10 cellular contexts compared by ENCODE assay signal in the genomic region with DNA sequence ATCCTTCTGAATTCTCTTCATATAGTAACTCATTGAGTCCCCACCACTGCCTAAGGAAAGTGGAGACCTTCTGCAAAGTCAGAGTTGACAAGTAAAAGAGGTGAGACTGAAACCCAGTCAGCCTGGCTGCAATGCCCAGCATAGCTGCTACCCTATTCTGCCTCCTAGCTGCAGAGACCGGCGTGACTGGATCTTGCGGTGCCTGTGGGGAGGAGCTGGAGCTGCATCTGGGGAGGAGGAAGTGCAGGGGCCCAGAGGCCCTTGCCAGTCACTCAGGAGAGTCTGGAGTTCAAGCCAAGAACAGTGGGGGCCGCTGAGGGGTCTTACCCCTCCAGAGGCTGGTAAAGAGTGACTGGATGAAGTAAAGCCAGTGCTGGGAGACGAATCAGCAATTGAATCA. TPM values are rescaled to one million over a fixed set of nuclear protein-coding genes. Genes with fewer than 3 reads are reported as not detected.
DNase-seq lines count a peak whose midpoint lies in the region; ATAC-seq and TF ChIP-seq lines count a peak whose summit lies in the region.
"Had no signal": no experiment of that assay in that cellular context is flagged by ENCODE, and none has a peak within 500 bp of the region (broad histone marks: within the 10 kb centered on the region; RNA-seq: fewer than 3 reads in every experiment).

No MANE protein-coding gene starts in this region.

- peaks cover 6% of the 10 kb centered on the region for H3K9me3 Mint-ChIP-seq in neural progenitor cell
- H3K9me3 Mint-ChIP-seq: dendritic cell treated with granulocyte-macrophage colony-stimulating factor and Interleukin-4, amounts not matched to agents 40 ng/mL and 50 ng/mL, for 4 days had no signal

- TF ChIP-seq CTCF in DOHH2 (IDR thresholded peaks at IDR 0.05; ENCODE audit: low read depth, low read length, poor library complexity, severe bottlenecking) (peak; percentile 22), astrocyte of the spinal cord (IDR thresholded peaks at IDR 0.05; ENCODE audit: low read depth, low read length) (peak; percentile 34), neural progenitor cell (IDR thresholded peaks at IDR 0.05) (peak; percentile 67), lower leg skin (IDR thresholded peaks at IDR 0.05) (no peak)

- DNase-seq in HuH-7.5 (ENCODE audit: low spot score), result peak; percentile 20
- DNase-seq in astrocyte of the spinal cord (ENCODE audit: low read depth, low spot score), result no peak
- DNase-seq in neural progenitor cell (ENCODE audit: low spot score), result peak; percentile 73
- DNase-seq in effector CD4-positive, alpha-beta T cell, result no peak
- DNase-seq in lower leg skin (ENCODE audit: low spot score in 2 of 2), result no peak
- DNase-seq: NCI-H187 had no signal

- H3K9me3 ChIP-seq in DOHH2 (ENCODE audit: control insufficient read depth, insufficient read depth, low read length) (no peaks in the 10 kb centered on the region), neural progenitor cell (ENCODE audit: low read depth) (no peaks in the 10 kb centered on the region)

- no peak overlapping the region for H3K27ac ChIP-seq in DOHH2 (ENCODE audit: low read depth, low read length)
- H3K27ac ChIP-seq in neural progenitor cell, result no peak overlapping the region

- no peaks in the 10 kb centered on the region for H3K9me2 ChIP-seq in DOHH2 (replicated peaks; ENCODE audit: control insufficient read depth, low read length)

- H3K4me3 ChIP-seq in DOHH2 (ENCODE audit: low read length) (no peak overlapping the region), astrocyte of the spinal cord (ENCODE audit: low read depth, low read length) (no peak overlapping the region), neural progenitor cell (no peak overlapping the region), lower leg skin (ENCODE audit: low read depth, poor library complexity, severe bottlenecking) (no peak overlapping the region)

- no peak overlapping the region for H2AFZ ChIP-seq in neural progenitor cell (replicated peaks)

- 31 to 47% methylated on average over 5 of the region's 5 CpGs for WGBS in lower leg skin, 2 donors

- H3K27me3 Mint-ChIP-seq in neural progenitor cell (ENCODE audit: insufficient read depth, low read depth), result peaks cover 17% of the 10 kb centered on the region

- intact Hi-C loops in lower leg skin (cut with DNase I; ENCODE audit: low total_unique reads), result no loop called here

- peak overlapping the region; percentile 44 for H3K27ac Mint-ChIP-seq in neural progenitor cell
- H3K27ac Mint-ChIP-seq: dendritic cell treated with granulocyte-macrophage colony-stimulating factor and Interleukin-4, amounts not matched to agents 40 ng/mL and 50 ng/mL, for 4 days had no signal

- no peak for ATAC-seq in GM18873 (IDR thresholded peaks at IDR 0.05; ENCODE audit: low FRiP score, unreplicated experiment)
- no peak for ATAC-seq in HG02623 (IDR thresholded peaks at IDR 0.05; ENCODE audit: unreplicated experiment)

- no peaks in the 10 kb centered on the region for H3K36me3 Mint-ChIP-seq in neural progenitor cell

- peaks cover 13% of the 10 kb centered on the region for H3K4me1 Mint-ChIP-seq in neural progenitor cell

- peaks cover 7% of the 10 kb centered on the region; the same call in 1 of the 2 replicates for H3K27me3 ChIP-seq in DOHH2 (ENCODE audit: control insufficient read depth, low read length)
- H3K27me3 ChIP-seq in neural progenitor cell, result no peaks in the 10 kb centered on the region

- no peaks in the 10 kb centered on the region for H3K36me3 ChIP-seq in DOHH2 (ENCODE audit: control insufficient read depth, low read length)
- H3K36me3 ChIP-seq in neural progenitor cell, result no peaks in the 10 kb centered on the region

- H3K9ac ChIP-seq in neural progenitor cell, result no peak overlapping the region

- H3K79me2 ChIP-seq in DOHH2 (ENCODE audit: control insufficient read depth, low read length) (no peaks in the 10 kb centered on the region), neural progenitor cell (ENCODE audit: low read depth) (no peaks in the 10 kb centered on the region)

- H4K20me1 ChIP-seq in DOHH2 (ENCODE audit: control insufficient read depth, insufficient read depth, low read depth, low read length), result no peaks in the 10 kb centered on the region
- no peaks in the 10 kb centered on the region for H4K20me1 ChIP-seq in neural progenitor cell (ENCODE audit: low read depth)

- peak overlapping the region; percentile 14 for H3K4me3 Mint-ChIP-seq in neural progenitor cell
- H3K4me3 Mint-ChIP-seq: dendritic cell treated with granulocyte-macrophage colony-stimulating factor and Interleukin-4, amounts not matched to agents 40 ng/mL and 50 ng/mL, for 4 days had no signal

- H3K4me2 ChIP-seq in DOHH2 (ENCODE audit: low read length), result no peak overlapping the region
- no peak overlapping the region for H3K4me2 ChIP-seq in neural progenitor cell

- no peak for TF ChIP-seq POLR2A in lower leg skin (IDR thresholded peaks at IDR 0.05)

- in situ Hi-C loops in astrocyte of the spinal cord (cut with HindIII; ENCODE audit: low sequenced_read_pairs), result no loop called here

- H3K4me1 ChIP-seq in DOHH2 (ENCODE audit: control insufficient read depth, low read length) (no peaks in the 10 kb centered on the region), neural progenitor cell (no peaks in the 10 kb centered on the region)

- H3F3A ChIP-seq in DOHH2 (ENCODE audit: control insufficient read depth, insufficient read depth) (no peaks in the 10 kb centered on the region), neural progenitor cell (ENCODE audit: low read depth) (no peaks in the 10 kb centered on the region)

RNA-seq across cellular contexts. Expression of a gene that starts 35.0 kb away (rescaled TPM):
- total RNA-seq in neural progenitor cell (ENCODE audit: low replicate concordance) (21.9 and 42.3 TPM in 2 replicates), lower leg skin (1 to 10 TPM in 3 of 4 donors, under 1 TPM in 1; 0.67 to 3.7 (median 2.2) TPM)

Comparison
In these comparisons a context has a peak if more than half of its experiments do, and no peak if none do; other contexts are left out.
1. CTCF ChIP-seq: peak in DOHH2 (single experiment), astrocyte of the spinal cord (single experiment) and neural progenitor cell (single experiment); none in lower leg skin (0 of 3).
2. DNase-seq: peak in HuH-7.5 (single experiment) and neural progenitor cell (single experiment); none in astrocyte of the spinal cord (single experiment), effector CD4-positive, alpha-beta T cell (single experiment) and lower leg skin (0 of 2).